Comparison of ENCODE assay signal across 35 cellular contexts in the genomic region with DNA sequence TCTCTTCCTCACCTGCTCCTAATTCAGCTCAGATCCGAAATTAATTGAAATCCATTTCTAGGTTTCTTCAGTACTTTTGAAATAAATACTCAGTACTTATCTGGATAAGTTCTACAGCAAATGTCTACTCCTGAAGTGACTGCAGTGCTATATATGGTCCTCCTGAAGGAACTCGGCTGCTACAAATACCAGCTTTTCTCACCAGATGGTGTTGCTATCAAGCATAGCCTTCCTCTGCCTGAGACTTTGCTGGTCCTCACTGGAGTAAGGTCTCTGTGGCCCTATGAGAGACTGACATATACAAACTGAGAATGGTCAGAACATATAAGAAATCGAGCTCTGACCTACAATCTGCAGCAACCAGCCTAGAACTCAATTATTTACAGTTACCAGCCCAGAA.
DNase-seq lines count a peak whose midpoint lies in the region; ATAC-seq, FAIRE-seq and TF ChIP-seq lines count a peak whose summit lies in the region.
"Had no signal": no experiment of that assay in that cellular context is flagged by ENCODE, and none has a peak within 500 bp of the region (broad histone marks: within the 10 kb centered on the region; RNA-seq: fewer than 3 reads in every experiment).

No MANE protein-coding gene starts in this region.

- H3K27me3 ChIP-seq in SK-N-SH (ENCODE audit: insufficient read depth) (no peaks in the 10 kb centered on the region), GM12878 (replicated peaks in 1 of 2; ENCODE audit: control insufficient read depth in 2 of 2, insufficient read depth in 2 of 2, low read length in 1 of 2) (peaks cover 0 to 2% of the 10 kb centered on the region in 2 experiments; a peak in 2 of 4 replicates)
- H3K27me3 ChIP-seq: adrenal gland, hepatocyte, upper lobe of left lung had no signal

- H3K36me3 ChIP-seq in SK-N-SH (replicated peaks in 1 of 2; ENCODE audit: control insufficient read depth in 1 of 2, insufficient read depth in 2 of 2, low read length in 1 of 2) (no peaks in the 10 kb centered on the region), GM12878 (ENCODE audit: control insufficient read depth in 2 of 2, insufficient read depth in 2 of 2, low read length in 1 of 2) (no peaks in the 10 kb centered on the region)
- H3K36me3 ChIP-seq: adrenal gland, upper lobe of left lung had no signal

- ATAC-seq in SK-N-SH treated with all-trans-retinoic acid at 6 μM for 48 hours (no peak), GM12878 (peak; percentile 40; the same call in 2 of the 3 replicates), left cardiac atrium (peak; percentile 56 to 68), HG02973 (IDR thresholded peaks at IDR 0.05; ENCODE audit: unreplicated experiment) (no peak)
- no peak for ATAC-seq in activated CD4-positive, alpha-beta T cell treated with anti-CD3 and anti-CD28 coated beads for 36 hours
- ATAC-seq: activated T-cell treated with anti-CD3 and anti-CD28 coated beads, Interleukin-2, amount 50 U/mL, for 72 hours; esophagus mucosa had no signal

- RAD21 ChIA-PET in GM12878 (lab: Charles Lee; ENCODE audit: unreplicated experiment): interaction anchor here (1.0 to 2.2 kb wide), 5 partner anchors 20 to 109 kb away, joined by 3 to 10 read pairs (median 5); no protein-coding TSS in a partner anchor

- no peaks in the 10 kb centered on the region for H3K9me3 Mint-ChIP-seq in activated T-helper 1 cell treated with anti-CD3 and anti-CD28 coated beads, Interleukin-12 subunit alpha, Interleukin-12 subunit beta, Interleukin-2, Interleukin-4 antibody, amounts not matched to agents 30 ng/mL and 10 ng/mL and 1 ng/mL, durations not matched to agents 14 hours and 24 hours and 36 hours
- H3K9me3 Mint-ChIP-seq in activated CD4-positive, alpha-beta T cell treated with anti-CD3 and anti-CD28 coated beads for 36 hours (ENCODE audit: low read depth): no peaks in the 10 kb centered on the region
- H3K9me3 Mint-ChIP-seq: activated T-cell treated with anti-CD3 and anti-CD28 coated beads, Interleukin-2, amount 50 U/mL, for 72 hours; central memory CD8-positive, alpha-beta T cell; T-helper 1 cell treated with Interleukin-12 subunit alpha and Interleukin-12 subunit beta and Interleukin-4 antibody, amounts not matched to agents 30 μg/mL and 1 μg/mL, for 36 hours had no signal

- H3K9me3 ChIP-seq in SK-N-SH (no peaks in the 10 kb centered on the region), GM12878 (replicated peaks; ENCODE audit: control insufficient read depth, insufficient read depth, low read length) (no peaks in the 10 kb centered on the region)
- H3K9me3 ChIP-seq: upper lobe of left lung had no signal

- H3K79me2 ChIP-seq in SK-N-SH (ENCODE audit: insufficient read depth): no peaks in the 10 kb centered on the region
- no peaks in the 10 kb centered on the region for H3K79me2 ChIP-seq in GM12878 (ENCODE audit: control insufficient read depth, insufficient read depth, low read length)
- H3K79me2 ChIP-seq: hepatocyte, parathyroid adenoma had no signal

- H3K4me3 ChIP-seq in SK-N-SH (ENCODE audit: low read depth in 2 of 2, low read length in 1 of 2): no peak overlapping the region
- no peak overlapping the region for H3K4me3 ChIP-seq in GM12878
- H3K4me3 ChIP-seq: adrenal gland, hepatocyte, smooth muscle cell, upper lobe of left lung had no signal

- H2AFZ ChIP-seq in SK-N-SH (ENCODE audit: low read depth) (no peak overlapping the region), GM12878 (ENCODE audit: control insufficient read depth, low read depth, low read length) (no peak overlapping the region)
- H2AFZ ChIP-seq: hepatocyte, parathyroid adenoma had no signal

- no TSS peak for BruUV-seq in GM12878 (replicated peaks; lab: Mats Ljungman, UMichigan)

- FAIRE-seq in GM12878 (lab: Jason Lieb, UNC): no peak
- FAIRE-seq: frontal cortex had no signal

- TF ChIP-seq CTCF in SK-N-SH (IDR thresholded peaks at IDR 0.05) (no peak), GM12878 (IDR thresholded peaks at IDR 0.05 in 2 of 3, conservative IDR thresholded peaks at IDR 0.05 in 1 of 3; ENCODE audit: control insufficient read depth in 2 of 3, extremely low read depth in 1 of 3, insufficient read depth in 1 of 3, low read depth in 3 of 3, low read length in 3 of 3) (no peak)

- no peaks in the 10 kb centered on the region for H3F3A ChIP-seq in SK-N-SH (replicated peaks; ENCODE audit: insufficient read depth)

- no peaks in the 10 kb centered on the region for H4K20me1 ChIP-seq in SK-N-SH (ENCODE audit: insufficient read depth)
- H4K20me1 ChIP-seq in GM12878 (ENCODE audit: control insufficient read depth, insufficient read depth): no peaks in the 10 kb centered on the region

- H3K4me1 Mint-ChIP-seq in activated T-helper 1 cell treated with anti-CD3 and anti-CD28 coated beads, Interleukin-12 subunit alpha, Interleukin-12 subunit beta, Interleukin-2, Interleukin-4 antibody, amounts not matched to agents 30 ng/mL and 10 ng/mL and 1 ng/mL, durations not matched to agents 14 hours and 24 hours and 36 hours (ENCODE audit: low read depth): no peaks in the 10 kb centered on the region
- H3K4me1 Mint-ChIP-seq in activated CD4-positive, alpha-beta T cell treated with anti-CD3 and anti-CD28 coated beads for 36 hours: no peaks in the 10 kb centered on the region
- H3K4me1 Mint-ChIP-seq: CD4-positive, CD25-positive, alpha-beta regulatory T cell; central memory CD8-positive, alpha-beta T cell; neural crest cell had no signal

- SMC1A ChIA-PET in GM12878 (lab: Charles Lee; ENCODE audit: uncharacterized antibody, unreplicated experiment): interaction anchor here (1.1 to 5.6 kb wide), 8 partner anchors 10 to 136 kb away, joined by 3 to 33 read pairs (median 10); no protein-coding TSS in a partner anchor

- 65% methylated on average over 3 of the region's 3 CpGs for WGBS in SK-N-SH (ENCODE audit: low lambda C conversion rate)
- 24% methylated on average over 3 of the region's 3 CpGs for WGBS in GM12878 (ENCODE audit: insufficient coverage, insufficient replicate concordance, low lambda C conversion rate, missing lambda C conversion rate)

- H3K27me3 Mint-ChIP-seq in activated T-helper 1 cell treated with anti-CD3 and anti-CD28 coated beads, Interleukin-12 subunit alpha, Interleukin-12 subunit beta, Interleukin-2, Interleukin-4 antibody, amounts not matched to agents 30 ng/mL and 10 ng/mL and 1 ng/mL, durations not matched to agents 14 hours and 24 hours and 36 hours (ENCODE audit: insufficient read depth): peaks cover 20% of the 10 kb centered on the region
- H3K27me3 Mint-ChIP-seq in activated CD4-positive, alpha-beta T cell treated with anti-CD3 and anti-CD28 coated beads for 36 hours: peaks cover 12% of the 10 kb centered on the region
- H3K27me3 Mint-ChIP-seq: CD4-positive, CD25-positive, alpha-beta regulatory T cell had no signal

- POLR2A ChIA-PET in SK-N-SH (lab: Yijun Ruan, JAX): no interaction called here
- POLR2A ChIA-PET in GM12878 (lab: Charles Lee): interaction anchor here (1.2 to 2.3 kb wide), 3 partner anchors 17 to 27 kb away, joined by 3 to 5 read pairs (median 3); no protein-coding TSS in a partner anchor
- POLR2A ChIA-PET in activated CD4-positive, alpha-beta T cell treated with anti-CD3 and anti-CD28 coated beads for 36 hours (lab: Charles Lee): no interaction called here

- in situ Hi-C loops in GM12878 (cut with MboI): no loop called here

- H3K4me1 ChIP-seq in SK-N-SH (ENCODE audit: control insufficient read depth in 1 of 2, insufficient read depth in 2 of 2, low read depth in 1 of 2, low read length in 1 of 2): peaks cover 0 to 22% of the 10 kb centered on the region in 2 experiments; a peak in 2 of 4 replicates
- no peaks in the 10 kb centered on the region for H3K4me1 ChIP-seq in GM12878 (ENCODE audit: control insufficient read depth, insufficient read depth, low read length)
- H3K4me1 ChIP-seq: parathyroid adenoma, upper lobe of left lung had no signal

- intact Hi-C loops in GM12878 (cut with micrococcal nuclease; ENCODE audit: unreplicated experiment): no loop called here
- intact Hi-C loops in left cardiac atrium (cut with DNase I): no loop called here
- intact Hi-C loops in activated T-helper 1 cell treated with anti-CD3 and anti-CD28 coated beads, Interleukin-12 subunit alpha, Interleukin-12 subunit beta, Interleukin-2, Interleukin-4 antibody, amounts not matched to agents 30 ng/mL and 10 ng/mL and 1 ng/mL, durations not matched to agents 14 hours and 24 hours and 36 hours (cut with micrococcal nuclease): no loop called here
- intact Hi-C loops in activated CD4-positive, alpha-beta T cell treated with anti-CD3 and anti-CD28 coated beads for 36 hours (cut with DNase I, micrococcal nuclease): no loop called here

- no peaks in the 10 kb centered on the region for H3K9me2 ChIP-seq in SK-N-SH

- H3K4me2 ChIP-seq in SK-N-SH: no peak overlapping the region
- no peak overlapping the region for H3K4me2 ChIP-seq in GM12878 (ENCODE audit: control insufficient read depth, insufficient read depth)
- H3K4me2 ChIP-seq: hepatocyte, smooth muscle cell had no signal

- no peak for TF ChIP-seq EP300 in SK-N-SH (IDR thresholded peaks at IDR 0.05; ENCODE audit: borderline replicate concordance in 1 of 2, low read depth in 1 of 2, low read length in 1 of 2)
- no peak for TF ChIP-seq EP300 in GM12878 (IDR thresholded peaks at IDR 0.05; ENCODE audit: borderline replicate concordance in 1 of 2, control insufficient read depth in 1 of 2, low read depth in 2 of 2, low read length in 2 of 2)

- DNase-seq in SK-N-SH (no peak), GM12878 (ENCODE audit: low read depth, low spot score) (no peak), left cardiac atrium (no peak), MV-4-11 (lab: John Stamatoyannopoulos, UW) (no peak)
- DNase-seq in activated T-helper 1 cell treated with anti-CD3 and anti-CD28 coated beads, Interleukin-12 subunit alpha, Interleukin-12 subunit beta, Interleukin-2, Interleukin-4 antibody, amounts not matched to agents 30 ng/mL and 10 ng/mL and 1 ng/mL, durations not matched to agents 14 hours and 24 hours and 36 hours (ENCODE audit: low spot score): no peak
- no peak for DNase-seq in activated CD4-positive, alpha-beta T cell treated with anti-CD3 and anti-CD28 coated beads for 36 hours
- DNase-seq: activated CD4-positive, alpha-beta memory T cell treated with anti-CD3 and anti-CD28 coated beads for 36 hours; activated CD4-positive, CD25-positive, alpha-beta regulatory T cell treated with anti-CD3 and anti-CD28 coated beads, Interleukin-2, amount 50 U/mL, for 72 hours; activated naive CD4-positive, alpha-beta T cell; activated T-cell treated with anti-CD3 and anti-CD28 coated beads, Interleukin-2, amount 50 U/mL, for 72 hours; adrenal gland; AML-193; Calu3; CD4-positive, CD25-positive, alpha-beta regulatory T cell; EL; H7; Karpas-422; NCI-H1694 treated with DMSO at 0.1 percent for 48 hours; NCI-H446 treated with DMSO at 0.1 percent for 48 hours; NCI-H82; retina; RPMI8226; stimulated activated naive CD4-positive, alpha-beta T cell; upper lobe of left lung had no signal

- no peak for TF ChIP-seq POLR2A in GM12878 (IDR thresholded peaks at IDR 0.05; ENCODE audit: low read depth, low read length)

- no peak overlapping the region for H3K9ac ChIP-seq in SK-N-SH
- H3K9ac ChIP-seq in GM12878 (ENCODE audit: control insufficient read depth, insufficient read depth, low read length): no peak overlapping the region
- H3K9ac ChIP-seq: parathyroid adenoma had no signal

- CTCF ChIA-PET in SK-N-SH (lab: Yijun Ruan, JAX): interaction anchor here (0.7 to 1.4 kb wide), 3 partner anchors 15 to 95 kb away, joined by 3 read pairs; no protein-coding TSS in a partner anchor
- CTCF ChIA-PET in GM12878 (lab: Yijun Ruan, JAX): interaction anchor here (0.9 to 2.5 kb wide), 9 partner anchors 12 to 701 kb away, joined by 3 to 14 read pairs (median 6); no protein-coding TSS in a partner anchor
- CTCF ChIA-PET in activated CD4-positive, alpha-beta T cell treated with anti-CD3 and anti-CD28 coated beads for 36 hours (lab: Charles Lee): interaction anchor here (1.5 kb wide), 1 partner anchor 36 kb away, joined by 3 read pairs; no protein-coding TSS in a partner anchor

- H3K27ac Mint-ChIP-seq in activated T-helper 1 cell treated with anti-CD3 and anti-CD28 coated beads, Interleukin-12 subunit alpha, Interleukin-12 subunit beta, Interleukin-2, Interleukin-4 antibody, amounts not matched to agents 30 ng/mL and 10 ng/mL and 1 ng/mL, durations not matched to agents 14 hours and 24 hours and 36 hours: no peak overlapping the region
- no peak overlapping the region for H3K27ac Mint-ChIP-seq in activated CD4-positive, alpha-beta T cell treated with anti-CD3 and anti-CD28 coated beads for 36 hours
- H3K27ac Mint-ChIP-seq: activated CD4-positive, alpha-beta memory T cell treated with anti-CD3 and anti-CD28 coated beads for 36 hours; activated T-cell treated with anti-CD3 and anti-CD28 coated beads, Interleukin-2, amount 50 U/mL, for 72 hours; CD4-positive, CD25-positive, alpha-beta regulatory T cell; T-helper 1 cell treated with Interleukin-12 subunit alpha and Interleukin-12 subunit beta and Interleukin-4 antibody, amounts not matched to agents 30 μg/mL and 1 μg/mL, for 36 hours had no signal

- TF ChIP-seq RAD21 in SK-N-SH (IDR thresholded peaks at IDR 0.05; ENCODE audit: low read length): peak; percentile 9; the same call in 1 of the 2 replicates
- no peak for TF ChIP-seq RAD21 in GM12878 (IDR thresholded peaks at IDR 0.05; ENCODE audit: insufficient read depth, low read depth, low read length)

- H3K36me3 Mint-ChIP-seq in activated T-helper 1 cell treated with anti-CD3 and anti-CD28 coated beads, Interleukin-12 subunit alpha, Interleukin-12 subunit beta, Interleukin-2, Interleukin-4 antibody, amounts not matched to agents 30 ng/mL and 10 ng/mL and 1 ng/mL, durations not matched to agents 14 hours and 24 hours and 36 hours (ENCODE audit: low read depth): no peaks in the 10 kb centered on the region
- H3K36me3 Mint-ChIP-seq in activated CD4-positive, alpha-beta T cell treated with anti-CD3 and anti-CD28 coated beads for 36 hours (ENCODE audit: low read depth): no peaks in the 10 kb centered on the region
- H3K36me3 Mint-ChIP-seq: activated CD4-positive, alpha-beta memory T cell treated with anti-CD3 and anti-CD28 coated beads for 36 hours; CD4-positive, CD25-positive, alpha-beta regulatory T cell had no signal

- no peak overlapping the region for H3K4me3 Mint-ChIP-seq in activated T-helper 1 cell treated with anti-CD3 and anti-CD28 coated beads, Interleukin-12 subunit alpha, Interleukin-12 subunit beta, Interleukin-2, Interleukin-4 antibody, amounts not matched to agents 30 ng/mL and 10 ng/mL and 1 ng/mL, durations not matched to agents 14 hours and 24 hours and 36 hours
- H3K4me3 Mint-ChIP-seq in activated CD4-positive, alpha-beta T cell treated with anti-CD3 and anti-CD28 coated beads for 36 hours: no peak overlapping the region
- H3K4me3 Mint-ChIP-seq: activated CD4-positive, alpha-beta memory T cell treated with anti-CD3 and anti-CD28 coated beads for 36 hours; activated T-cell treated with anti-CD3 and anti-CD28 coated beads, Interleukin-2, amount 50 U/mL, for 72 hours; CD4-positive, CD25-positive, alpha-beta regulatory T cell; central memory CD8-positive, alpha-beta T cell; neural crest cell; T-helper 1 cell treated with Interleukin-12 subunit alpha and Interleukin-12 subunit beta and Interleukin-4 antibody, amounts not matched to agents 30 μg/mL and 1 μg/mL, for 36 hours had no signal

- peak overlapping the region in 1 of 2 experiments; percentile 36; a peak in 2 of 4 replicates for H3K27ac ChIP-seq in SK-N-SH (ENCODE audit: low read depth in 2 of 2, low read length in 1 of 2)
- no peak overlapping the region for H3K27ac ChIP-seq in GM12878 (ENCODE audit: control insufficient read depth, insufficient read depth)
- H3K27ac ChIP-seq: adrenal gland, hepatocyte, HL-60, parathyroid adenoma, upper lobe of left lung had no signal

Comparison
In these comparisons a context has a peak if more than half of its experiments do, and no peak if none do; other contexts are left out.
1. ATAC-seq: peak in GM12878 (single experiment) and left cardiac atrium (2 of 2); none in SK-N-SH treated with all-trans-retinoic acid at 6 μM for 48 hours (single experiment), activated CD4-positive, alpha-beta T cell treated with anti-CD3 and anti-CD28 coated beads for 36 hours (single experiment) and HG02973 (single experiment).